Comparison of ENCODE assay signal across 30 cellular contexts in the genomic region with DNA sequence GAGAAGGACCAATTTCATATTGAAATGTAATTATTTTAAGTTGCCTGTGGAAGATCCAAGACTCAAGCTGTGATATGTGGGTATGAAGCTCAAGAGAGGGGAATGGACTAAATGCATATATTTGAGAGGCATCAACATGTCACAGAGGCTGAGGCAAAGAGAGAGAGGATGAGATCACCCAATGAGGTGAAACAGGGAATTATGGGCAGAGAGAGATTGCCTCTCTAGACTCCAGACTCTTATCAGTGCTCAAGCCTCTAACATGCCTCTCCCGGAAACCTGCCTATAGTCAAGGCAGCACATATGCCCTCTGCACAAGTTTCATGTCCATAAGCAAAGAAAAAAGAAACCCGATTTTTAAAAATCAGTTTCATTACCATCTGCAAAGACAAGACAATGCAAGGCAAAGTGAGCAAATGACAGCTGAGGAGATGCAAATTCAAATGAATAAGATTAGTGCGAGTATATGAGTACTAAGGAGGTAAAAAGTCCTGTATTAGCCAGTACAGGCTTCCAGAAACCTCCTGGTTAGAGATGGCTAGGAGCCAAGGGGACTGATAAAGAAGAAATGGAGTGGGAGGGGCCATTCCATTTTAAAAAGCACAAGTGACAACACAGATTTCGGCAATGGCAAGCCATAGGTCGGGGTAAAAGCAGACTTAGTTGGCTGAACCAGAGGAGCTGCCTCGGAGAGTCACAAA. TPM values are rescaled to one million over a fixed set of nuclear protein-coding genes. Genes with fewer than 3 reads are reported as not detected.
DNase-seq lines count a peak whose midpoint lies in the region; ATAC-seq and TF ChIP-seq lines count a peak whose summit lies in the region.
"Had no signal": no experiment of that assay in that cellular context is flagged by ENCODE, and none has a peak within 500 bp of the region (broad histone marks: within the 10 kb centered on the region; RNA-seq: fewer than 3 reads in every experiment).

No MANE protein-coding gene starts in this region.

- H3K4me1 Mint-ChIP-seq in activated T-helper 2 cell treated with anti-CD3 and anti-CD28 coated beads, Interferon-gamma antibody, Interleukin-2, Interleukin-4, amounts not matched to agents 10 μg/mL and 5 μg/mL and 100 μg/mL, durations not matched to agents 14 hours and 24 hours and 36 hours (ENCODE audit: low read depth) = peaks cover 2% of the 10 kb centered on the region
- peaks cover 24% of the 10 kb centered on the region for H3K4me1 Mint-ChIP-seq in stimulated activated effector memory CD8-positive, alpha-beta T cell treated with anti-CD3 and anti-CD28 coated beads, Interleukin-12 subunit alpha, Interleukin-12 subunit beta, amount 100 ng/mL, for 72 hours
- H3K4me1 Mint-ChIP-seq: neural crest cell had no signal

- TF ChIP-seq EP300 in suprapubic skin (IDR thresholded peaks at IDR 0.05) = no peak

- H3K4me1 ChIP-seq in heart left ventricle (peaks cover 0 to 20% (median 13%) of the 10 kb centered on the region in 12 donors), testis (peaks cover 8% of the 10 kb centered on the region), suprapubic skin (peaks cover 5% of the 10 kb centered on the region)

- H3K27ac ChIP-seq in heart left ventricle (peak overlapping the region in 1 of 12 donors; percentile 11), testis (no peak overlapping the region), suprapubic skin (no peak overlapping the region)
- H3K27ac ChIP-seq: body of pancreas, gastroesophageal sphincter, HL-60, KMS-11, pancreas, PC-9, thyroid gland had no signal

- peak; percentile 36 for ATAC-seq in Right ventricle myocardium inferior
- ATAC-seq in heart left ventricle = peak; percentile 59 to 68 (median 62)
- ATAC-seq in stimulated activated effector memory CD8-positive, alpha-beta T cell treated with anti-CD3 and anti-CD28 coated beads, Interleukin-12 subunit alpha, Interleukin-12 subunit beta, amount 100 ng/mL, for 72 hours = no peak
- ATAC-seq: body of pancreas; gastroesophageal sphincter; left colon; stimulated activated naive CD8-positive, alpha-beta T cell treated with anti-CD3 and anti-CD28 coated beads, Interleukin-15, Interleukin-2, amounts not matched to agents 100 U/mL and 50 U/mL, for 24 hours had no signal

- H3K27me3 ChIP-seq in heart left ventricle (no peaks in the 10 kb centered on the region), testis (no peaks in the 10 kb centered on the region), suprapubic skin (no peaks in the 10 kb centered on the region)
- H3K27me3 ChIP-seq: body of pancreas, dorsolateral prefrontal cortex, gastroesophageal sphincter, MG63, pancreas, thyroid gland had no signal

- H3K9me3 Mint-ChIP-seq in activated T-helper 2 cell treated with anti-CD3 and anti-CD28 coated beads, Interferon-gamma antibody, Interleukin-2, Interleukin-4, amounts not matched to agents 10 μg/mL and 5 μg/mL and 100 μg/mL, durations not matched to agents 14 hours and 24 hours and 36 hours = no peaks in the 10 kb centered on the region
- no peaks in the 10 kb centered on the region for H3K9me3 Mint-ChIP-seq in stimulated activated effector memory CD8-positive, alpha-beta T cell treated with anti-CD3 and anti-CD28 coated beads, Interleukin-12 subunit alpha, Interleukin-12 subunit beta, amount 100 ng/mL, for 72 hours
- H3K9me3 Mint-ChIP-seq: memory B cell, neural crest cell had no signal

- no peak overlapping the region for H3K4me3 Mint-ChIP-seq in activated T-helper 2 cell treated with anti-CD3 and anti-CD28 coated beads, Interferon-gamma antibody, Interleukin-2, Interleukin-4, amounts not matched to agents 10 μg/mL and 5 μg/mL and 100 μg/mL, durations not matched to agents 14 hours and 24 hours and 36 hours (ENCODE audit: low read depth)
- H3K4me3 Mint-ChIP-seq in stimulated activated effector memory CD8-positive, alpha-beta T cell treated with anti-CD3 and anti-CD28 coated beads, Interleukin-12 subunit alpha, Interleukin-12 subunit beta, amount 100 ng/mL, for 72 hours = no peak overlapping the region
- H3K4me3 Mint-ChIP-seq: memory B cell, neural crest cell had no signal

- TF ChIP-seq CTCF in heart left ventricle (IDR thresholded peaks at IDR 0.05) (no peak), testis (IDR thresholded peaks at IDR 0.05) (no peak), suprapubic skin (IDR thresholded peaks at IDR 0.05) (no peak)

- H3K9me3 ChIP-seq in heart left ventricle (no peaks in the 10 kb centered on the region), testis (no peaks in the 10 kb centered on the region), suprapubic skin (no peaks in the 10 kb centered on the region)
- H3K9me3 ChIP-seq: body of pancreas, gastroesophageal sphincter, MG63, pancreas, thyroid gland had no signal

- no peak for DNase-seq in Right ventricle myocardium inferior (ENCODE audit: missing footprints)
- no peak for DNase-seq in cardiac septum (ENCODE audit: low spot score)
- no peak for DNase-seq in activated T-helper 2 cell treated with anti-CD3 and anti-CD28 coated beads, Interferon-gamma antibody, Interleukin-2, Interleukin-4, amounts not matched to agents 10 μg/mL and 5 μg/mL and 100 μg/mL, durations not matched to agents 14 hours and 24 hours and 36 hours (ENCODE audit: low spot score)
- DNase-seq in heart left ventricle = peak in 2 of 5 donors; percentile 20
- peak; percentile 37 for DNase-seq in testis
- DNase-seq in stimulated activated effector memory CD8-positive, alpha-beta T cell treated with anti-CD3 and anti-CD28 coated beads, Interleukin-12 subunit alpha, Interleukin-12 subunit beta, amount 100 ng/mL, for 72 hours (ENCODE audit: low spot score in 2 of 2) = no peak
- no peak for DNase-seq in suprapubic skin (ENCODE audit: low spot score in 2 of 2)
- no peak for DNase-seq in SW480 (ENCODE audit: low spot score)
- DNase-seq: activated CD4-positive, CD25-positive, alpha-beta regulatory T cell; activated naive CD4-positive, alpha-beta T cell; activated T-cell treated with anti-CD3 and anti-CD28 coated beads, Interleukin-2, amount 50 U/mL, for 48 hours; DMS153; dorsolateral prefrontal cortex; left colon; MG63; NCI-H2081; NCI-H526; pancreas; PC-9; retina; SHP77 treated with DMSO at 0.1 percent for 48 hours; stimulated activated naive CD8-positive, alpha-beta T cell treated with anti-CD3 and anti-CD28 coated beads, Interleukin-15, Interleukin-2, amounts not matched to agents 100 U/mL and 50 U/mL, for 24 hours; thyroid gland had no signal

- TF ChIP-seq POLR2A in heart left ventricle (IDR thresholded peaks at IDR 0.05) = no peak
- TF ChIP-seq POLR2A in testis (IDR thresholded peaks at IDR 0.05) = no peak
- no peak for TF ChIP-seq POLR2A in suprapubic skin (IDR thresholded peaks at IDR 0.05)

- H3K36me3 ChIP-seq in heart left ventricle = peaks cover 4 to 76% (median 52%) of the 10 kb centered on the region in 9 donors
- no peaks in the 10 kb centered on the region for H3K36me3 ChIP-seq in testis (ENCODE audit: low read depth, missing control alignments)
- peaks cover 41% of the 10 kb centered on the region for H3K36me3 ChIP-seq in suprapubic skin

- WGBS in heart left ventricle, 4 donors = 39 to 45% (median 42%) methylated on average over 6 of the region's 6 CpGs
- 57 to 59% methylated on average over 6 of the region's 6 CpGs for WGBS in testis, 2 donors
- 73% methylated on average over 6 of the region's 6 CpGs for WGBS in suprapubic skin

- no peak overlapping the region for H3K4me3 ChIP-seq in heart left ventricle
- no peak overlapping the region for H3K4me3 ChIP-seq in testis
- no peak overlapping the region for H3K4me3 ChIP-seq in suprapubic skin
- H3K4me3 ChIP-seq: body of pancreas, dorsolateral prefrontal cortex, gastroesophageal sphincter, MG63, pancreas, PC-9, smooth muscle cell, thyroid gland had no signal

- intact Hi-C loops in Right ventricle myocardium inferior (cut with DNase I) = no loop called here
- intact Hi-C loops in cardiac septum (cut with DNase I) = no loop called here
- intact Hi-C loops in activated T-helper 2 cell treated with anti-CD3 and anti-CD28 coated beads, Interferon-gamma antibody, Interleukin-2, Interleukin-4, amounts not matched to agents 10 μg/mL and 5 μg/mL and 100 μg/mL, durations not matched to agents 14 hours and 24 hours and 36 hours (cut with micrococcal nuclease) = no loop called here
- intact Hi-C loops in heart left ventricle (cut with DNase I) = no loop called here
- intact Hi-C loops in testis (cut with DNase I; ENCODE audit: low total_unique reads) = no loop called here

- peak overlapping the region; percentile 24 for H3K27ac Mint-ChIP-seq in activated T-helper 2 cell treated with anti-CD3 and anti-CD28 coated beads, Interferon-gamma antibody, Interleukin-2, Interleukin-4, amounts not matched to agents 10 μg/mL and 5 μg/mL and 100 μg/mL, durations not matched to agents 14 hours and 24 hours and 36 hours
- H3K27ac Mint-ChIP-seq in stimulated activated effector memory CD8-positive, alpha-beta T cell treated with anti-CD3 and anti-CD28 coated beads, Interleukin-12 subunit alpha, Interleukin-12 subunit beta, amount 100 ng/mL, for 72 hours = no peak overlapping the region

- H3K27me3 Mint-ChIP-seq in activated T-helper 2 cell treated with anti-CD3 and anti-CD28 coated beads, Interferon-gamma antibody, Interleukin-2, Interleukin-4, amounts not matched to agents 10 μg/mL and 5 μg/mL and 100 μg/mL, durations not matched to agents 14 hours and 24 hours and 36 hours (ENCODE audit: low read depth) = no peaks in the 10 kb centered on the region
- H3K27me3 Mint-ChIP-seq: memory B cell had no signal

- peaks cover 66% of the 10 kb centered on the region for H3K36me3 Mint-ChIP-seq in activated T-helper 2 cell treated with anti-CD3 and anti-CD28 coated beads, Interferon-gamma antibody, Interleukin-2, Interleukin-4, amounts not matched to agents 10 μg/mL and 5 μg/mL and 100 μg/mL, durations not matched to agents 14 hours and 24 hours and 36 hours (ENCODE audit: low read depth)
- H3K36me3 Mint-ChIP-seq in stimulated activated effector memory CD8-positive, alpha-beta T cell treated with anti-CD3 and anti-CD28 coated beads, Interleukin-12 subunit alpha, Interleukin-12 subunit beta, amount 100 ng/mL, for 72 hours = peaks cover 84% of the 10 kb centered on the region

RNA-seq across cellular contexts. Expression of gene APTX, which starts 9.4 kb away (rescaled TPM):
- 12.2 TPM for total RNA-seq in Right ventricle myocardium inferior
- total RNA-seq in cardiac septum = 18.7 TPM
- 46.7 and 47.4 TPM in 2 replicates for total RNA-seq in activated T-helper 2 cell treated with anti-CD3 and anti-CD28 coated beads, Interferon-gamma antibody, Interleukin-2, Interleukin-4, amounts not matched to agents 10 μg/mL and 5 μg/mL and 100 μg/mL, durations not matched to agents 14 hours and 24 hours and 36 hours
- 10 to 100 TPM in 8 of 9 donors, 1 to 10 TPM in 1; 9.4 to 22.5 (median 16.1) TPM for total RNA-seq in heart left ventricle
- polyA plus RNA-seq in heart left ventricle = 10 to 100 TPM; 12.5 to 33.4 TPM
- total RNA-seq in testis = 10 to 100 TPM; 35.4 to 38.5 TPM
- 57.8 TPM for polyA plus RNA-seq in testis (ENCODE audit: insufficient read depth, low read depth, low replicate concordance)
- total RNA-seq in suprapubic skin = 10 to 100 TPM; 21.9 to 57.5 (median 32.6) TPM

RNA-seq across cellular contexts. Expression of gene DNAJA1, which starts 33.0 kb away (rescaled TPM):
- total RNA-seq in Right ventricle myocardium inferior (82.3 TPM), cardiac septum (87.6 TPM), heart left ventricle (100 to 1,000 TPM in 1 of 9 donors, 10 to 100 TPM in 8; 48.6 to 104 (median 63.1) TPM), testis (100 to 1,000 TPM; 146 to 149 TPM), suprapubic skin (10 to 100 TPM; 41.4 to 73.0 (median 58.5) TPM)
- total RNA-seq in activated T-helper 2 cell treated with anti-CD3 and anti-CD28 coated beads, Interferon-gamma antibody, Interleukin-2, Interleukin-4, amounts not matched to agents 10 μg/mL and 5 μg/mL and 100 μg/mL, durations not matched to agents 14 hours and 24 hours and 36 hours = 257 and 259 TPM in 2 replicates
- polyA plus RNA-seq in heart left ventricle (100 to 1,000 TPM in 1 of 2 donors, 10 to 100 TPM in 1; 32.6 to 133 TPM), testis (ENCODE audit: insufficient read depth, low read depth, low replicate concordance) (256 TPM)
